ENCODE assay signal across 19 cellular contexts in genomic region chr12:26277511-26278246, GRCh38.
DNase-seq lines count a peak whose midpoint lies in the region; ATAC-seq and TF ChIP-seq lines count a peak whose summit lies in the region.
"Had no signal": no experiment of that assay in that cellular context is flagged by ENCODE, and none has a peak within 500 bp of the region (broad histone marks: within the 10 kb centered on the region; RNA-seq: fewer than 3 reads in every experiment).

No MANE protein-coding gene starts in this region.

- no peaks in the 10 kb centered on the region for H3K9me2 ChIP-seq in GM23248 (ENCODE audit: insufficient read depth)

- ATAC-seq in GM18520 (IDR thresholded peaks at IDR 0.05; ENCODE audit: unreplicated experiment), result no peak
- ATAC-seq: activated CD4-positive, alpha-beta T cell treated with anti-CD3 and anti-CD28 coated beads for 36 hours had no signal

- no peak overlapping the region for H3K27ac ChIP-seq in GM23248
- H3K27ac ChIP-seq: ovary, transverse colon had no signal

- TF ChIP-seq CTCF in NB4 (IDR thresholded peaks at IDR 0.05; ENCODE audit: low read depth, low read length), result no peak

- H3K4me2 ChIP-seq in GM23248 (ENCODE audit: unreplicated experiment), result no peak overlapping the region

- peaks cover 18% of the 10 kb centered on the region for H3F3A ChIP-seq in GM23248 (ENCODE audit: insufficient read depth)

- no peak overlapping the region for H3K9ac ChIP-seq in GM23248

- no peak overlapping the region for H3K4me3 Mint-ChIP-seq in dendritic cell treated with granulocyte-macrophage colony-stimulating factor and Interleukin-4, amounts not matched to agents 40 ng/mL and 50 ng/mL, for 4 days
- H3K4me3 Mint-ChIP-seq: activated CD4-positive, alpha-beta T cell treated with anti-CD3 and anti-CD28 coated beads for 36 hours had no signal

- 89 to 90% methylated on average over 16 of the region's 16 CpGs for WGBS in GM23248 (ENCODE audit: low coverage in 1 of 2, low lambda C conversion rate in 2 of 2, missing lambda C conversion rate in 2 of 2), 2 experiments

- peak; percentile 33 for DNase-seq in EL
- DNase-seq in NB4 (ENCODE audit: low read depth), result peak; percentile 51
- peak; percentile 42 for DNase-seq in renal cortical epithelial cell (ENCODE audit: low read depth)
- DNase-seq in GM23248, result no peak
- DNase-seq in stimulated activated naive CD4-positive, alpha-beta T cell (lab: John Stamatoyannopoulos, UW), result no peak
- DNase-seq in NCI-H82 (lab: John Stamatoyannopoulos, UW), result no peak
- DNase-seq: activated CD4-positive, alpha-beta T cell treated with anti-CD3 and anti-CD28 coated beads for 36 hours; activated effector memory CD4-positive, alpha-beta T cell treated with Interleukin-2 at 50 U/mL for 16 hours; amniotic stem cell; cerebellar nuclear complex; DMS53; NCI-H1694; ovary; SIG-M5; stimulated activated CD4-positive, alpha-beta T cell treated with anti-CD3 and anti-CD28 coated beads, Interleukin-4, amount 100 ng/mL, for 24 hours; T-helper 2 cell; transverse colon had no signal

- peaks cover 60% of the 10 kb centered on the region for H3K4me1 Mint-ChIP-seq in dendritic cell treated with granulocyte-macrophage colony-stimulating factor and Interleukin-4, amounts not matched to agents 40 ng/mL and 50 ng/mL, for 4 days (ENCODE audit: low read depth)

- intact Hi-C loops in dendritic cell treated with granulocyte-macrophage colony-stimulating factor and Interleukin-4, amounts not matched to agents 40 ng/mL and 50 ng/mL, for 4 days (cut with micrococcal nuclease), result no loop called here

- no peak for TF ChIP-seq POLR2A in NB4 (IDR thresholded peaks at IDR 0.05; ENCODE audit: extremely low read depth, insufficient read length)

- H3K27ac Mint-ChIP-seq in dendritic cell treated with granulocyte-macrophage colony-stimulating factor and Interleukin-4, amounts not matched to agents 40 ng/mL and 50 ng/mL, for 4 days, result peak overlapping the region; percentile 39
- H3K27ac Mint-ChIP-seq: activated CD4-positive, alpha-beta T cell treated with anti-CD3 and anti-CD28 coated beads for 36 hours had no signal

- H3K79me2 ChIP-seq in GM23248 (ENCODE audit: insufficient read depth), result no peaks in the 10 kb centered on the region

- no peak overlapping the region for H2AFZ ChIP-seq in GM23248

- H3K36me3 ChIP-seq in GM23248 (ENCODE audit: low read depth), result no peaks in the 10 kb centered on the region
- H3K36me3 ChIP-seq: ovary, transverse colon had no signal

- no peaks in the 10 kb centered on the region for H4K20me1 ChIP-seq in GM23248 (ENCODE audit: insufficient read depth)

- peaks cover 33% of the 10 kb centered on the region for H3K27me3 Mint-ChIP-seq in dendritic cell treated with granulocyte-macrophage colony-stimulating factor and Interleukin-4, amounts not matched to agents 40 ng/mL and 50 ng/mL, for 4 days

- H3K9me3 ChIP-seq in GM23248 (ENCODE audit: low read depth), result no peaks in the 10 kb centered on the region
- H3K9me3 ChIP-seq: ovary, transverse colon had no signal

- in situ Hi-C loops in GM23248 (cut with MboI), result no loop called here

- H3K4me3 ChIP-seq in NB4 (ENCODE audit: low read depth, low read length) (no peak overlapping the region), GM23248 (no peak overlapping the region)
- H3K4me3 ChIP-seq: ovary, transverse colon had no signal

- peaks cover 23% of the 10 kb centered on the region for H3K4me1 ChIP-seq in GM23248 (ENCODE audit: insufficient read depth)

- no peaks in the 10 kb centered on the region for H3K36me3 Mint-ChIP-seq in dendritic cell treated with granulocyte-macrophage colony-stimulating factor and Interleukin-4, amounts not matched to agents 40 ng/mL and 50 ng/mL, for 4 days (ENCODE audit: low read depth)

- H3K9me3 Mint-ChIP-seq in dendritic cell treated with granulocyte-macrophage colony-stimulating factor and Interleukin-4, amounts not matched to agents 40 ng/mL and 50 ng/mL, for 4 days, result no peaks in the 10 kb centered on the region

- no peaks in the 10 kb centered on the region for H3K27me3 ChIP-seq in GM23248 (replicated peaks; ENCODE audit: insufficient read depth)
- H3K27me3 ChIP-seq: ovary, transverse colon had no signal

Comparison
In these comparisons a context has a peak if more than half of its experiments do, and no peak if none do; other contexts are left out.
1. DNase-seq: peak in EL (single experiment), NB4 (single experiment) and renal cortical epithelial cell (single experiment); none in GM23248 (single experiment), stimulated activated naive CD4-positive, alpha-beta T cell (0 of 6) and NCI-H82 (single experiment).